Comparison of ENCODE assay signal across 8 cellular contexts in the genomic region with DNA sequence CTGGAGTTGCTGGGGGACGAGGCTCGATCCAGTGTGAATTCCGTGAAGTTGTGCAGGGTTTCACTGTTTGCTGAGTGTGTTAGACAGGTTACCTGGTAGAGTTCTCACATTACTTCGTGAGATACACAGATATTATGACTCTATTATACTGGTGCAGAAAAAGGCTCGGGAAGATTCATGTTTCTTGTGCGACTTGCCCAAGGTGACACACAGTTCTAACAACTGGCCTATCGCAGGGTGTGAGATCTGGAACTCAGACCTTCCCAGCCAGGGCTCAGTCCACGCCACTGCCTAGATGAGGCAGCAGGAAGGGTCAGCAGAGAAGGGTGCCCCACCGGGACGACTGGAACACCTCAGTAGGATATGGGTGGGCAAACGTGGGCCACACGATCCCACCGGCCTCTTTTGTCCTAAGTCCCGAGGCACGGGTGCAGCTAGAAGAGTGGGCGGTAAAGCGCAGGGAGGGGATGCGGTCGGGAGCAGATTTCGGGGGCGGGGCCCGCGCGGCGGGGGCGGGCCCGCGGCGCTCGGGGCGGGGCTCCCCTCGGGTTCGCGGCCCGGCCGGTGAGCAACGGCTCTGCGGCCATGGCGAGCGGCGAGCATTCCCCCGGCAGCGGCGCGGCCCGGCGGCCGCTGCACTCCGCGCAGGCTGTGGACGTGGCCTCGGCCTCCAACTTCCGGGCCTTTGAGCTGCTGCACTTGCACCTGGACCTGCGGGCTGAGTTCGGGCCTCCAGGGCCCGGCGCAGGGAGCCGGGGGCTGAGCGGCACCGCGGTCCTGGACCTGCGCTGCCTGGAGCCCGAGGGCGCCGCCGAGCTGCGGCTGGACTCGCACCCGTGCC. TPM values are rescaled to one million over a fixed set of nuclear protein-coding genes. Genes with fewer than 3 reads are reported as not detected.
DNase-seq lines count a peak whose midpoint lies in the region; FAIRE-seq and TF ChIP-seq lines count a peak whose summit lies in the region.

A gene with protein sequence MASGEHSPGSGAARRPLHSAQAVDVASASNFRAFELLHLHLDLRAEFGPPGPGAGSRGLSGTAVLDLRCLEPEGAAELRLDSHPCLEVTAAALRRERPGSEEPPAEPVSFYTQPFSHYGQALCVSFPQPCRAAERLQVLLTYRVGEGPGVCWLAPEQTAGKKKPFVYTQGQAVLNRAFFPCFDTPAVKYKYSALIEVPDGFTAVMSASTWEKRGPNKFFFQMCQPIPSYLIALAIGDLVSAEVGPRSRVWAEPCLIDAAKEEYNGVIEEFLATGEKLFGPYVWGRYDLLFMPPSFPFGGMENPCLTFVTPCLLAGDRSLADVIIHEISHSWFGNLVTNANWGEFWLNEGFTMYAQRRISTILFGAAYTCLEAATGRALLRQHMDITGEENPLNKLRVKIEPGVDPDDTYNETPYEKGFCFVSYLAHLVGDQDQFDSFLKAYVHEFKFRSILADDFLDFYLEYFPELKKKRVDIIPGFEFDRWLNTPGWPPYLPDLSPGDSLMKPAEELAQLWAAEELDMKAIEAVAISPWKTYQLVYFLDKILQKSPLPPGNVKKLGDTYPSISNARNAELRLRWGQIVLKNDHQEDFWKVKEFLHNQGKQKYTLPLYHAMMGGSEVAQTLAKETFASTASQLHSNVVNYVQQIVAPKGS (plus strand): TSS at position 567 of the 841 bp plus-strand sequence. CDS start 19 bp downstream, at position 586.

- peak within 1 kb of the TSS; percentile 95 for H3K4me3 Mint-ChIP-seq in HFFc6

- H3K9me3 ChIP-seq in kidney (ENCODE audit: control insufficient read depth in 1 of 2, low read length in 2 of 2) = no peaks in the 10 kb centered on the region

- H3K4me1 Mint-ChIP-seq in HFFc6 (ENCODE audit: low read depth) = peaks cover 25% of the 10 kb centered on the region

- H3K36me3 Mint-ChIP-seq in HFFc6 (ENCODE audit: low read depth) = peaks cover 5% of the 10 kb centered on the region; the same call in 1 of the 2 replicates

- peak within 1 kb of the TSS; percentile 78 to 82 for H3K27ac ChIP-seq in kidney (ENCODE audit: low read depth in 2 of 2, low read length in 2 of 2)

- TF ChIP-seq POLR2A in NB4 (IDR thresholded peaks at IDR 0.05; ENCODE audit: extremely low read depth, insufficient read length) = peak; percentile 67

- no peaks in the 10 kb centered on the region for H3K9me3 Mint-ChIP-seq in HFFc6

- peak within 1 kb of the TSS; percentile 67 to 85 for H3K9ac ChIP-seq in kidney (ENCODE audit: low read length in 2 of 2)

- no peak for FAIRE-seq in kidney (lab: Jason Lieb, UNC)

- H3K27ac Mint-ChIP-seq in HFFc6 = peak within 1 kb of the TSS; percentile 80

- H3K4me1 ChIP-seq in kidney (ENCODE audit: control insufficient read depth in 1 of 2, insufficient read depth in 1 of 2, low read depth in 1 of 2, low read length in 2 of 2) = peaks cover 0 to 14% of the 10 kb centered on the region in 2 donors

- intact Hi-C loops in kidney (cut with DNase I) = no loop called here

- peak within 1 kb of the TSS; percentile 61 for H3K4me3 ChIP-seq in NB4 (ENCODE audit: low read depth, low read length)
- peak within 1 kb of the TSS; percentile 82 to 90 for H3K4me3 ChIP-seq in kidney (ENCODE audit: low read length in 2 of 2)

- TF ChIP-seq CTCF in HFFc6 (IDR thresholded peaks at IDR 0.05) (no peak), NB4 (IDR thresholded peaks at IDR 0.05; ENCODE audit: low read depth, low read length) (no peak), kidney (IDR thresholded peaks at IDR 0.05; ENCODE audit: borderline replicate concordance, extremely low read depth, insufficient read depth) (no peak)

- DNase-seq in NCI-H2029 (lab: John Stamatoyannopoulos, UW) (peak; percentile 17), NCI-H2029 treated with DMSO at 0.1 percent for 48 hours (lab: John Stamatoyannopoulos, UW) (no peak), HFFc6 (peak; percentile 54), NB4 (ENCODE audit: low read depth) (peak; percentile 65), kidney (peak; percentile 87)
- DNase-seq in activated CD4-positive, CD25-positive, alpha-beta regulatory T cell (lab: John Stamatoyannopoulos, UW) = peak; percentile 30 to 41 (median 37)
- DNase-seq in central memory CD4-positive, alpha-beta T cell = peak; percentile 47
- peak; percentile 81 for DNase-seq in stimulated activated CD4-positive, alpha-beta T cell treated with anti-CD3 and anti-CD28 coated beads, Interleukin-15, amount 100 ng/mL, for 24 hours

- no peaks in the 10 kb centered on the region for H3K36me3 ChIP-seq in kidney (ENCODE audit: control insufficient read depth in 1 of 2, insufficient read depth in 2 of 2, low read length in 2 of 2)

- peaks cover 1% of the 10 kb centered on the region; the same call in 1 of the 2 replicates for H3K27me3 Mint-ChIP-seq in HFFc6 (ENCODE audit: insufficient read depth)

RNA-seq across cellular contexts. Expression of the gene that starts here (rescaled TPM):
- total RNA-seq in HFFc6 (2021; fragmentation: NEBNext Ultra II Directional; extraction: Animal tissue kit (Norgen Biotek cat#: 25700)) = 10 to 100 TPM; 66.6 to 82.5 (median 76.4) TPM
- total RNA-seq in kidney = 54.6 TPM
- 48.7 TPM for polyA plus RNA-seq in kidney (ENCODE audit: insufficient read depth, low read depth, low replicate concordance)
